22 cellular contexts compared by ENCODE assay signal in the genomic region with DNA sequence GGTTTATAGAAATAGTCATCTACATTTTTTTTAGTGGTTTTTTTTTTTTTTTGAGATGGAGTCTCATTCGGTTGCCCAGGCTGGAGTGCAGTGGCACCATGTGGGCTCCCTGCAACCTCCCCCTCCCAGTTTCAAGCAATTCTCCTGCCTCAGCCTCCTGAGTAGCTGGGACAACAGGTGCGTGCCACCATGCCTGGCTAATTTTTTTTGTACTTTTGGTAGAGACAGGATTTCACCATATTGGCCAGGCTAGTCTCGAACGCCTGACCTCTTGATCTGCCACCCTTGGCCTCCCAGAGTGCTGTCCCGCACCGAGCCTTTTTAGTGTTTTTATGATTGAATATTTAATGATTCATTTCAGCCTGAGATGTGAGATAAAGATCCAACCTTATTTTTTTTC. TPM values are rescaled to one million over a fixed set of nuclear protein-coding genes. Genes with fewer than 3 reads are reported as not detected.
DNase-seq lines count a peak whose midpoint lies in the region; ATAC-seq and TF ChIP-seq lines count a peak whose summit lies in the region.
"Had no signal": no experiment of that assay in that cellular context is flagged by ENCODE, and none has a peak within 500 bp of the region (broad histone marks: within the 10 kb centered on the region; RNA-seq: fewer than 3 reads in every experiment).

No MANE protein-coding gene starts in this region.

- peak; percentile 9 for DNase-seq in activated CD8-positive, alpha-beta memory T cell treated with anti-CD3 and anti-CD28 coated beads, Interleukin-2, amount 10 ng/mL, durations not matched to agents 7 days and 5 days
- no peak for DNase-seq in activated CD8-positive, alpha-beta memory T cell treated with anti-CD3 and anti-CD28 coated beads for 24 hours
- DNase-seq in OCI-M1 (lab: John Stamatoyannopoulos, UW) (peak; percentile 44), endodermal cell (no peak), spleen (no peak), brain microvascular endothelial cell (no peak), HT-29 (ENCODE audit: low spot score) (no peak)
- DNase-seq: 8988T; activated CD4-positive, alpha-beta T cell treated with anti-CD3 and anti-CD28 coated beads, Interleukin-2, amount 50 U/mL, for 48 hours; activated naive CD4-positive, alpha-beta T cell; activated T-cell treated with anti-CD3 and anti-CD28 coated beads, Interleukin-2, amount 50 U/mL, for 1 hour; cortex of kidney; DMS79 treated with DMSO at 0.1 percent for 48 hours; NCI-H1417 had no signal

- H3K36me3 Mint-ChIP-seq in activated CD8-positive, alpha-beta memory T cell treated with anti-CD3 and anti-CD28 coated beads, Interleukin-2, amount 10 ng/mL, durations not matched to agents 7 days and 5 days = peaks cover 4% of the 10 kb centered on the region
- peaks cover 8% of the 10 kb centered on the region for H3K36me3 Mint-ChIP-seq in endodermal cell (ENCODE audit: low read depth)

- peaks cover 3% of the 10 kb centered on the region for H3K36me3 ChIP-seq in endodermal cell (ENCODE audit: control insufficient read depth, insufficient read depth, low read length)
- H3K36me3 ChIP-seq in spleen = no peaks in the 10 kb centered on the region
- no peaks in the 10 kb centered on the region for H3K36me3 ChIP-seq in brain microvascular endothelial cell (replicated peaks)
- H3K36me3 ChIP-seq: SJCRH30, suprapubic skin had no signal

- H3K27me3 Mint-ChIP-seq in activated CD8-positive, alpha-beta memory T cell treated with anti-CD3 and anti-CD28 coated beads, Interleukin-2, amount 10 ng/mL, durations not matched to agents 7 days and 5 days = no peaks in the 10 kb centered on the region
- no peaks in the 10 kb centered on the region for H3K27me3 Mint-ChIP-seq in endodermal cell (ENCODE audit: insufficient read depth)
- H3K27me3 Mint-ChIP-seq: B cell had no signal

- H3K27ac ChIP-seq in endodermal cell (ENCODE audit: low read depth, low read length) (no peak overlapping the region), spleen (peak overlapping the region in 5 of 8 donors; percentile 36 to 49 (median 46)), brain microvascular endothelial cell (no peak overlapping the region)
- H3K27ac ChIP-seq: GM23248, parathyroid adenoma, SJCRH30, suprapubic skin had no signal

- H3K4me3 Mint-ChIP-seq in activated CD8-positive, alpha-beta memory T cell treated with anti-CD3 and anti-CD28 coated beads, Interleukin-2, amount 10 ng/mL, durations not matched to agents 7 days and 5 days = no peak overlapping the region
- no peak overlapping the region for H3K4me3 Mint-ChIP-seq in endodermal cell
- H3K4me3 Mint-ChIP-seq: B cell; naive thymus-derived CD8-positive, alpha-beta T cell had no signal

- in situ Hi-C loops in brain microvascular endothelial cell (cut with HindIII; ENCODE audit: low pct_ligation_motif_present, low sequenced_read_pairs) = no loop called here

- no peak for TF ChIP-seq POLR2A in spleen (IDR thresholded peaks at IDR 0.05)

- H3K9me3 ChIP-seq in endodermal cell (ENCODE audit: control insufficient read depth, low read length) (peaks cover 10% of the 10 kb centered on the region), spleen (peaks cover 0 to 10% (median 0%) of the 10 kb centered on the region in 8 donors)
- H3K9me3 ChIP-seq: SJCRH30, suprapubic skin had no signal

- no peaks in the 10 kb centered on the region for H3K9me3 Mint-ChIP-seq in activated CD8-positive, alpha-beta memory T cell treated with anti-CD3 and anti-CD28 coated beads, Interleukin-2, amount 10 ng/mL, durations not matched to agents 7 days and 5 days (ENCODE audit: low read depth)
- H3K9me3 Mint-ChIP-seq in endodermal cell = peaks cover 8% of the 10 kb centered on the region

- no peak overlapping the region for H3K27ac Mint-ChIP-seq in activated CD8-positive, alpha-beta memory T cell treated with anti-CD3 and anti-CD28 coated beads, Interleukin-2, amount 10 ng/mL, durations not matched to agents 7 days and 5 days
- peak overlapping the region; percentile 81 for H3K27ac Mint-ChIP-seq in endodermal cell
- H3K27ac Mint-ChIP-seq: naive thymus-derived CD8-positive, alpha-beta T cell had no signal

- H3K4me3 ChIP-seq in endodermal cell (ENCODE audit: low read length) = no peak overlapping the region
- no peak overlapping the region for H3K4me3 ChIP-seq in spleen
- H3K4me3 ChIP-seq in brain microvascular endothelial cell (ENCODE audit: low read depth, low read length) = no peak overlapping the region
- H3K4me3 ChIP-seq: GM23248, SJCRH30, suprapubic skin had no signal

- CTCF ChIA-PET in activated CD8-positive, alpha-beta memory T cell treated with anti-CD3 and anti-CD28 coated beads, Interleukin-2, amount 10 ng/mL, durations not matched to agents 7 days and 5 days (lab: Charles Lee) = interaction anchor here (1.1 kb wide), 1 partner anchor 11 kb away, joined by 3 read pairs; no protein-coding TSS in a partner anchor

- TF ChIP-seq CTCF in endodermal cell (conservative IDR thresholded peaks at IDR 0.05) (no peak), spleen (IDR thresholded peaks at IDR 0.05 in 8 of 11, conservative IDR thresholded peaks at IDR 0.05 in 3 of 11) (no peak), brain microvascular endothelial cell (IDR thresholded peaks at IDR 0.05; ENCODE audit: low read depth, low read length, missing control alignments) (no peak)

- no peak for ATAC-seq in activated CD8-positive, alpha-beta memory T cell treated with anti-CD3 and anti-CD28 coated beads, Interleukin-2, amount 10 ng/mL, durations not matched to agents 7 days and 5 days
- ATAC-seq in activated CD4-positive, CD25-positive, alpha-beta regulatory T cell treated with anti-CD3 and anti-CD28 coated beads, Interleukin-2, amount 50 U/mL, for 24 hours = no peak
- ATAC-seq: HepG2; naive thymus-derived CD8-positive, alpha-beta T cell had no signal

- intact Hi-C loops in spleen (cut with DNase I; ENCODE audit: low total_unique reads) = no loop called here

- H3K9ac ChIP-seq in endodermal cell (ENCODE audit: extremely low read depth, low read length, poor library complexity, severe bottlenecking) = peak overlapping the region; percentile 20
- H3K9ac ChIP-seq: GM23248, parathyroid adenoma had no signal

- no peaks in the 10 kb centered on the region for H3K27me3 ChIP-seq in endodermal cell (ENCODE audit: control insufficient read depth, insufficient read depth, low read length, poor library complexity, severe bottlenecking)
- no peaks in the 10 kb centered on the region for H3K27me3 ChIP-seq in spleen (replicated peaks in 1 of 7)
- H3K27me3 ChIP-seq in brain microvascular endothelial cell (replicated peaks) = no peaks in the 10 kb centered on the region
- H3K27me3 ChIP-seq: SJCRH30, suprapubic skin had no signal

- peaks cover 18% of the 10 kb centered on the region for H3K4me1 Mint-ChIP-seq in activated CD8-positive, alpha-beta memory T cell treated with anti-CD3 and anti-CD28 coated beads, Interleukin-2, amount 10 ng/mL, durations not matched to agents 7 days and 5 days
- H3K4me1 Mint-ChIP-seq in endodermal cell = peaks cover 24% of the 10 kb centered on the region

- 97 to 100% methylated on average over 2 to 6 of the region's 6 CpGs for WGBS in endodermal cell (ENCODE audit: insufficient coverage in 1 of 2, insufficient read length in 1 of 2), 2 experiments
- WGBS in spleen, 5 donors = 64 to 82% (median 77%) methylated on average over 5 to 6 of the region's 6 CpGs

- H3K4me1 ChIP-seq in endodermal cell (ENCODE audit: control insufficient read depth, insufficient read depth, low read length) (no peaks in the 10 kb centered on the region), spleen (peaks cover 4 to 74% (median 25%) of the 10 kb centered on the region in 6 donors)

RNA-seq across cellular contexts. Expression of a gene that starts 27.3 kb away (rescaled TPM):
- total RNA-seq in activated CD8-positive, alpha-beta memory T cell treated with anti-CD3 and anti-CD28 coated beads, Interleukin-2, amount 10 ng/mL, durations not matched to agents 7 days and 5 days = 10 to 100 TPM in 1 of 2 experiments, 1 to 10 TPM in 1; 6.8 to 13.8 TPM
- 10 to 100 TPM; 21.9 to 37.2 TPM for total RNA-seq in endodermal cell
- 2.1 TPM for polyA plus RNA-seq in endodermal cell (2013, experiment 1 of 2)
- 1.8 TPM for polyA plus RNA-seq in endodermal cell (2013, experiment 2 of 2)
- total RNA-seq in spleen = 10 to 100 TPM; 20.7 to 37.8 (median 26.7) TPM
- polyA plus RNA-seq in spleen = 1 to 10 TPM; 2.0 to 5.3 (median 2.4) TPM
- total RNA-seq in HT-29 (2014; rRNA removed; shearing (Covaris generic)) = not detected in 2 replicates
- polyA plus RNA-seq: HepG2 had no signal

Comparison
In these comparisons a context has a peak if more than half of its experiments do, and no peak if none do; other contexts are left out.
1. DNase-seq: peak in activated CD8-positive, alpha-beta memory T cell treated with anti-CD3 and anti-CD28 coated beads, Interleukin-2, amount 10 ng/mL, durations not matched to agents 7 days and 5 days (single experiment) and OCI-M1 (single experiment); none in activated CD8-positive, alpha-beta memory T cell treated with anti-CD3 and anti-CD28 coated beads for 24 hours (single experiment), endodermal cell (single experiment), spleen (single experiment), brain microvascular endothelial cell (single experiment) and HT-29 (single experiment).
2. H3K27ac ChIP-seq: peak in spleen (5 of 8); none in endodermal cell (single experiment) and brain microvascular endothelial cell (single experiment).